ENCODE assay signal across 1 cellular context in genomic region chr15:72271895-72272212, GRCh38.
TF ChIP-seq lines count a peak whose summit lies in the region.

No MANE protein-coding gene starts in this region.

TF ChIP-seq in A549, 52 proteins besides CTCF, POLR2A, EP300 and RAD21 (continued from another document):
- TF ChIP-seq, protein P1, sequence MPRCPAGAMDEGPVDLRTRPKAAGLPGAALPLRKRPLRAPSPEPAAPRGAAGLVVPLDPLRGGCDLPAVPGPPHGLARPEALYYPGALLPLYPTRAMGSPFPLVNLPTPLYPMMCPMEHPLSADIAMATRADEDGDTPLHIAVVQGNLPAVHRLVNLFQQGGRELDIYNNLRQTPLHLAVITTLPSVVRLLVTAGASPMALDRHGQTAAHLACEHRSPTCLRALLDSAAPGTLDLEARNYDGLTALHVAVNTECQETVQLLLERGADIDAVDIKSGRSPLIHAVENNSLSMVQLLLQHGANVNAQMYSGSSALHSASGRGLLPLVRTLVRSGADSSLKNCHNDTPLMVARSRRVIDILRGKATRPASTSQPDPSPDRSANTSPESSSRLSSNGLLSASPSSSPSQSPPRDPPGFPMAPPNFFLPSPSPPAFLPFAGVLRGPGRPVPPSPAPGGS (IDR thresholded peaks at IDR 0.05) = no peak
- no peak for TF ChIP-seq PHF8 (IDR thresholded peaks at IDR 0.05; ENCODE audit: borderline replicate concordance, low read depth)
- TF ChIP-seq RCOR1 (IDR thresholded peaks at IDR 0.05; ENCODE audit: low read depth, low read length) = no peak
- TF ChIP-seq NR3C1 (IDR thresholded peaks at IDR 0.05) = no peak
- TF ChIP-seq SMC3 (IDR thresholded peaks at IDR 0.05) = no peak
- no peak for TF ChIP-seq JUN (IDR thresholded peaks at IDR 0.05)
- no peak for TF ChIP-seq RFX5 (IDR thresholded peaks at IDR 0.05)
- no peak for TF ChIP-seq ZFP36 (IDR thresholded peaks at IDR 0.05; ENCODE audit: borderline replicate concordance, partially characterized antibody)
